In the genomic region with DNA sequence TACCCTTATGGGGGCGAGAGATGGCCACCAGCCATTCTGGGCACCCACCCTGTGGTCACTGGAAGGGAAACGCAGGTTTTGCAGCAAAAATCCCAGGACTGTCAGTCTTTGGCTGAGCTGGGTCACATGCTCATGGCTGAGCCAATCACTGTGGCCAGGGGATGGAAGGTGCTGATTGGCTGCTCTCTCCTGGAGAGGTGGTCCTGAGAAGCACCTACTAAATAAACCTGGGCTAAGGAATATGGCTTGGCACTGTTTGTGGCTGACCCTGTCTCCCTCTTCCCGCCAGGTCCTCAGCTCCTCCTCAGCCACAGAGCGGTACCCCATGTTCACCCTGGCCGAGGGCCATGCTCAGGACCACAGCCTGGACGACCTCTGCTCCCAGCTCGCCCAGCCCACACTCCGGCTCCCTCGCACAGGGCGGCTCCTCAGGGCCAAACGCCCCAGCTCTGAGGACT, we compare ENCODE assay signal across 10 cellular contexts. TPM values are rescaled to one million over a fixed set of nuclear protein-coding genes. Genes with fewer than 3 reads are reported as not detected.
DNase-seq lines count a peak whose midpoint lies in the region; ATAC-seq and TF ChIP-seq lines count a peak whose summit lies in the region.
"Had no signal": no experiment of that assay in that cellular context is flagged by ENCODE, and none has a peak within 500 bp of the region (broad histone marks: within the 10 kb centered on the region; RNA-seq: fewer than 3 reads in every experiment).

No MANE protein-coding gene starts in this region.

- DNase-seq in D341Med (ENCODE audit: low spot score) = peak; percentile 72
- peak; percentile 20 for DNase-seq in HFF-Myc (ENCODE audit: extremely low read depth, low read depth)
- DNase-seq in activated CD8-positive, alpha-beta T cell treated with anti-CD3 and anti-CD28 coated beads for 36 hours = peak; percentile 60
- DNase-seq in left lung = no peak
- DNase-seq in MM.1S = no peak
- no peak for DNase-seq in DMS79 (lab: John Stamatoyannopoulos, UW)
- DNase-seq in progenitor cell of endocrine pancreas (ENCODE audit: low spot score, unreplicated experiment) = no peak

- H3K4me1 ChIP-seq in left lung (peaks cover 0 to 6% of the 10 kb centered on the region in 2 donors), MM.1S (ENCODE audit: low read length) (no peaks in the 10 kb centered on the region)

- H3K27me3 ChIP-seq in left lung (no peaks in the 10 kb centered on the region), MM.1S (replicated peaks; ENCODE audit: insufficient read depth, low read length) (no peaks in the 10 kb centered on the region)

- TF ChIP-seq CTCF in HFF-Myc (IDR thresholded peaks at IDR 0.05; ENCODE audit: low read depth, low read length, missing control alignments) (no peak), left lung (IDR thresholded peaks at IDR 0.05) (no peak), MM.1S (IDR thresholded peaks at IDR 0.05; ENCODE audit: low read length) (no peak), progenitor cell of endocrine pancreas (IDR thresholded peaks at IDR 0.05; ENCODE audit: unreplicated experiment) (no peak)
- TF ChIP-seq CTCF in activated CD8-positive, alpha-beta T cell treated with anti-CD3 and anti-CD28 coated beads for 36 hours (IDR thresholded peaks at IDR 0.05) = no peak

- peaks cover 61% of the 10 kb centered on the region for H3K36me3 Mint-ChIP-seq in activated CD8-positive, alpha-beta T cell treated with anti-CD3 and anti-CD28 coated beads for 36 hours (ENCODE audit: low read depth)
- peaks cover 18% of the 10 kb centered on the region for H3K36me3 Mint-ChIP-seq in progenitor cell of endocrine pancreas (ENCODE audit: insufficient read depth)

- no peak overlapping the region for H3K4me3 ChIP-seq in HFF-Myc (replicated peaks; ENCODE audit: low read depth, low read length)
- no peak overlapping the region for H3K4me3 ChIP-seq in left lung
- no peak overlapping the region for H3K4me3 ChIP-seq in MM.1S (ENCODE audit: low read length)

- H4K20me1 ChIP-seq in MM.1S (ENCODE audit: insufficient read depth, low read length) = no peaks in the 10 kb centered on the region

- no peak overlapping the region for H2AFZ ChIP-seq in MM.1S (ENCODE audit: low read length)

- no peaks in the 10 kb centered on the region for H3K27me3 Mint-ChIP-seq in activated CD8-positive, alpha-beta T cell treated with anti-CD3 and anti-CD28 coated beads for 36 hours
- H3K27me3 Mint-ChIP-seq in progenitor cell of endocrine pancreas = no peaks in the 10 kb centered on the region

- H3K27ac Mint-ChIP-seq in activated CD8-positive, alpha-beta T cell treated with anti-CD3 and anti-CD28 coated beads for 36 hours = peak overlapping the region; percentile 92
- no peak overlapping the region for H3K27ac Mint-ChIP-seq in progenitor cell of endocrine pancreas

- no peak overlapping the region for H3K4me2 ChIP-seq in MM.1S (ENCODE audit: low read depth, low read length)

- ATAC-seq in activated CD8-positive, alpha-beta T cell treated with anti-CD3 and anti-CD28 coated beads for 36 hours = no peak
- ATAC-seq in left lung = peak; percentile 19
- ATAC-seq in GM18867 (IDR thresholded peaks at IDR 0.05; ENCODE audit: unreplicated experiment) = no peak

- POLR2A ChIA-PET in activated CD8-positive, alpha-beta T cell treated with anti-CD3 and anti-CD28 coated beads for 36 hours (lab: Charles Lee) = interaction anchor here (0.6 to 7.1 kb wide), 11 partner anchors 8 to 165 kb away, joined by 3 to 104 read pairs (median 5); a partner anchor contains a TSS

- 0 out of 2 replicates have a peak, but pooled peaks cover 3% of the 10 kb centered on the region for H3F3A ChIP-seq in MM.1S (ENCODE audit: insufficient read depth, low read length)

- H3K9me2 ChIP-seq in MM.1S (replicated peaks; ENCODE audit: insufficient read depth, low read length) = no peaks in the 10 kb centered on the region

- H3K9ac ChIP-seq in MM.1S (ENCODE audit: low read length) = no peak overlapping the region

- no peak overlapping the region for H3K4me3 Mint-ChIP-seq in activated CD8-positive, alpha-beta T cell treated with anti-CD3 and anti-CD28 coated beads for 36 hours
- H3K4me3 Mint-ChIP-seq in progenitor cell of endocrine pancreas (ENCODE audit: low read depth) = no peak overlapping the region

- peaks cover 5% of the 10 kb centered on the region; the same call in 1 of the 2 replicates for H3K79me2 ChIP-seq in MM.1S (ENCODE audit: low read length)

- intact Hi-C loops in activated CD8-positive, alpha-beta T cell treated with anti-CD3 and anti-CD28 coated beads for 36 hours (cut with micrococcal nuclease) = no loop called here
- intact Hi-C loops in left lung (cut with DNase I) = no loop called here

- peaks cover 54% of the 10 kb centered on the region for H3K4me1 Mint-ChIP-seq in activated CD8-positive, alpha-beta T cell treated with anti-CD3 and anti-CD28 coated beads for 36 hours (ENCODE audit: low read depth)
- H3K4me1 Mint-ChIP-seq in progenitor cell of endocrine pancreas (ENCODE audit: low read depth) = no peaks in the 10 kb centered on the region

- H3K9me3 ChIP-seq in left lung (no peaks in the 10 kb centered on the region), MM.1S (replicated peaks; ENCODE audit: insufficient read depth, low read length) (no peaks in the 10 kb centered on the region)

- H3K27ac ChIP-seq in left lung = peak overlapping the region in 1 of 2 donors; percentile 13
- no peak overlapping the region for H3K27ac ChIP-seq in MM.1S (ENCODE audit: low read length)

- CTCF ChIA-PET in activated CD8-positive, alpha-beta T cell treated with anti-CD3 and anti-CD28 coated beads for 36 hours (lab: Charles Lee) = interaction anchor here (0.7 to 5.4 kb wide), 17 partner anchors 8 to 292 kb away, joined by 3 to 26 read pairs (median 4); a partner anchor contains a TSS

- H3K36me3 ChIP-seq in left lung (peaks cover 0 to 99% of the 10 kb centered on the region in 2 donors), MM.1S (replicated peaks; ENCODE audit: insufficient read depth, low read length) (no peaks in the 10 kb centered on the region)

- no peaks in the 10 kb centered on the region for H3K9me3 Mint-ChIP-seq in activated CD8-positive, alpha-beta T cell treated with anti-CD3 and anti-CD28 coated beads for 36 hours
- H3K9me3 Mint-ChIP-seq in progenitor cell of endocrine pancreas (ENCODE audit: low read depth) = no peaks in the 10 kb centered on the region

RNA-seq across cellular contexts. Expression of a gene that starts 8.9 kb away (rescaled TPM):
- 10 to 100 TPM; 21.7 to 22.5 TPM for total RNA-seq in activated CD8-positive, alpha-beta T cell treated with anti-CD3 and anti-CD28 coated beads for 36 hours
- total RNA-seq in left lung (10 to 100 TPM; 25.0 to 27.4 TPM), progenitor cell of endocrine pancreas (44.9 and 52.6 TPM in 2 replicates)

RNA-seq across cellular contexts. Expression of a gene that starts 13.2 kb away (rescaled TPM):
- 10 to 100 TPM; 50.0 to 58.3 TPM for total RNA-seq in activated CD8-positive, alpha-beta T cell treated with anti-CD3 and anti-CD28 coated beads for 36 hours
- total RNA-seq in left lung (10 to 100 TPM; 18.6 to 20.2 TPM), progenitor cell of endocrine pancreas (32.1 and 35.0 TPM in 2 replicates)

RNA-seq across cellular contexts. Expression of a gene that starts 16.2 kb away (rescaled TPM):
- total RNA-seq in activated CD8-positive, alpha-beta T cell treated with anti-CD3 and anti-CD28 coated beads for 36 hours = 10 to 100 TPM; 62.1 to 67.1 TPM
- 10 to 100 TPM in 1 of 2 donors, 1 to 10 TPM in 1; 7.2 to 13.6 TPM for total RNA-seq in left lung
- total RNA-seq in progenitor cell of endocrine pancreas = 4.2 and 5.0 TPM in 2 replicates

RNA-seq across cellular contexts. Expression of a gene that starts 34.5 kb away (rescaled TPM):
- total RNA-seq in activated CD8-positive, alpha-beta T cell treated with anti-CD3 and anti-CD28 coated beads for 36 hours = not detected
- total RNA-seq in left lung (10 to 100 TPM; 36.5 to 65.2 TPM), progenitor cell of endocrine pancreas (107 and 110 TPM in 2 replicates)

RNA-seq across cellular contexts. Expression of a gene that starts 35.4 kb away (rescaled TPM):
- 1 to 10 TPM in 1 of 2 experiments, under 1 TPM in 1; 0.81 to 1.1 TPM for total RNA-seq in activated CD8-positive, alpha-beta T cell treated with anti-CD3 and anti-CD28 coated beads for 36 hours
- total RNA-seq in left lung (1 to 10 TPM in 1 of 2 donors, under 1 TPM in 1; 0.92 to 1.8 TPM), progenitor cell of endocrine pancreas (not detected in 2 replicates)
- total RNA-seq: epithelial cell of proximal tubule, renal cortical epithelial cell had no signal

Comparison
In these comparisons a context has a peak if more than half of its experiments do, and no peak if none do; other contexts are left out.
1. DNase-seq: peak in D341Med (single experiment), HFF-Myc (single experiment) and activated CD8-positive, alpha-beta T cell treated with anti-CD3 and anti-CD28 coated beads for 36 hours (single experiment); none in left lung (0 of 2), MM.1S (single experiment), DMS79 (single experiment) and progenitor cell of endocrine pancreas (single experiment).
2. RNA of a gene that starts 16.2 kb away (total RNA-seq): 62.1 to 67.1 TPM in activated CD8-positive, alpha-beta T cell treated with anti-CD3 and anti-CD28 coated beads for 36 hours; 7.2 to 13.6 TPM in left lung and 4.2 to 5.0 TPM in progenitor cell of endocrine pancreas; every median in the first group is over 4 times any median in the second.